Comparison of ENCODE assay signal across 16 cellular contexts in genomic region chr22:26643368-26644100, GRCh38. TPM values are rescaled to one million over a fixed set of nuclear protein-coding genes. Genes with fewer than 3 reads are reported as not detected.
A peak's percentile ranks its signal among the peaks of the same experiment; 100 is the strongest.
DNase-seq lines count a peak whose midpoint lies in the region; ATAC-seq, FAIRE-seq and TF ChIP-seq lines count a peak whose summit lies in the region.
"Had no signal": no experiment of that assay in that cellular context is flagged by ENCODE, and none has a peak within 500 bp of the region (broad histone marks: within the 10 kb centered on the region; RNA-seq: fewer than 3 reads in every experiment).

No MANE protein-coding gene starts in this region.

- FAIRE-seq in H54 (lab: Jason Lieb, UNC), result no peak

- peak overlapping the region; percentile 61 for H3K4me3 ChIP-seq in CD4-positive, CD25-positive, alpha-beta regulatory T cell (ENCODE audit: low read depth, low read length)
- no peak overlapping the region for H3K4me3 ChIP-seq in lower lobe of right lung
- H3K4me3 ChIP-seq: coronary artery, SJCRH30 had no signal

- no CpG with 5 or more reads among the region's 15 CpGs for WGBS in H9 (ENCODE audit: extremely low coverage, insufficient read length, low lambda C conversion rate)

- TF ChIP-seq CTCF in H9 (conservative IDR thresholded peaks at IDR 0.05) (no peak), lower lobe of right lung (IDR thresholded peaks at IDR 0.05) (no peak)
- no peak for TF ChIP-seq CTCF in activated CD8-positive, alpha-beta T cell treated with anti-CD3 and anti-CD28 coated beads for 36 hours (IDR thresholded peaks at IDR 0.05)

- no peaks in the 10 kb centered on the region for H3K36me3 ChIP-seq in CD4-positive, CD25-positive, alpha-beta regulatory T cell (ENCODE audit: control insufficient read depth, insufficient read depth, low read length)
- no peaks in the 10 kb centered on the region for H3K36me3 ChIP-seq in lower lobe of right lung
- H3K36me3 ChIP-seq: neutrophil, SJCRH30 had no signal

- H3K4ac ChIP-seq in H9 (ENCODE audit: low read depth, low read length), result no peak overlapping the region

- H2BK15ac ChIP-seq in H9 (ENCODE audit: low read depth, low read length), result no peak overlapping the region

- peak overlapping the region; percentile 78 for H3K27ac ChIP-seq in CD4-positive, CD25-positive, alpha-beta regulatory T cell (ENCODE audit: insufficient read depth, low read length, poor library complexity, severe bottlenecking)
- H3K27ac ChIP-seq in H9 (ENCODE audit: insufficient read length, low read depth, low read length) (peak overlapping the region; percentile 89), lower lobe of right lung (peak overlapping the region; percentile 74)
- H3K27ac ChIP-seq: coronary artery, neutrophil, SJCRH30 had no signal

- no peak for TF ChIP-seq POLR2A in H54 (IDR thresholded peaks at IDR 0.05; ENCODE audit: low read depth, low read length)

- CTCF ChIA-PET in activated CD8-positive, alpha-beta T cell treated with anti-CD3 and anti-CD28 coated beads for 36 hours (lab: Charles Lee), result interaction anchor here (0.7 to 1.1 kb wide), 4 partner anchors 13 to 841 kb away, joined by 3 to 4 read pairs (median 3); no protein-coding TSS in a partner anchor

- H2BK12ac ChIP-seq in H9 (ENCODE audit: insufficient read length, low read depth, low read length), result no peak overlapping the region

- POLR2A ChIA-PET in activated CD8-positive, alpha-beta T cell treated with anti-CD3 and anti-CD28 coated beads for 36 hours (lab: Charles Lee), result interaction anchor here (1.2 to 2.7 kb wide), 6 partner anchors 18 to 213 kb away, joined by 3 to 12 read pairs (median 6); partner anchors contain the start of genes HPS4 and SRRD

- H3K23ac ChIP-seq in H9 (ENCODE audit: insufficient read length, low read depth, low read length), result no peak overlapping the region

- no peaks in the 10 kb centered on the region for H4K20me1 ChIP-seq in H9 (ENCODE audit: control insufficient read depth, insufficient read depth, insufficient read length)

- no peak overlapping the region for H2BK120ac ChIP-seq in H9 (ENCODE audit: low read depth, low read length, poor library complexity, severe bottlenecking)

- no peak overlapping the region for H3K18ac ChIP-seq in H9 (ENCODE audit: insufficient read length, low read depth, low read length)

- H3K79me1 ChIP-seq in H9 (ENCODE audit: insufficient read depth, low read depth, low read length, poor library complexity, severe bottlenecking), result no peaks in the 10 kb centered on the region

- no peaks in the 10 kb centered on the region for H3K27me3 ChIP-seq in CD4-positive, CD25-positive, alpha-beta regulatory T cell (ENCODE audit: control insufficient read depth, insufficient read depth, low read length)
- no peaks in the 10 kb centered on the region for H3K27me3 ChIP-seq in H9 (ENCODE audit: insufficient read depth, low read length)
- H3K27me3 ChIP-seq in lower lobe of right lung (ENCODE audit: low read depth), result peaks cover 12% of the 10 kb centered on the region
- H3K27me3 ChIP-seq: neutrophil, SJCRH30 had no signal

- no peaks in the 10 kb centered on the region for H3K9me3 ChIP-seq in CD4-positive, CD25-positive, alpha-beta regulatory T cell (ENCODE audit: control insufficient read depth in 2 of 2, low read length in 2 of 2)
- no peaks in the 10 kb centered on the region for H3K9me3 ChIP-seq in H9 (ENCODE audit: control insufficient read depth, low read depth, low read length)
- no peaks in the 10 kb centered on the region for H3K9me3 ChIP-seq in lower lobe of right lung
- H3K9me3 ChIP-seq: neutrophil, SJCRH30 had no signal

- H3K27me3 Mint-ChIP-seq in CD4-positive, CD25-positive, alpha-beta regulatory T cell, result peaks cover 2% of the 10 kb centered on the region
- H3K27me3 Mint-ChIP-seq in H9 (ENCODE audit: low read depth), result no peaks in the 10 kb centered on the region
- H3K27me3 Mint-ChIP-seq in activated CD8-positive, alpha-beta T cell treated with anti-CD3 and anti-CD28 coated beads for 36 hours, result no peaks in the 10 kb centered on the region

- H3K4me3 Mint-ChIP-seq in CD4-positive, CD25-positive, alpha-beta regulatory T cell, result peak overlapping the region; percentile 76 to 90 (median 85)
- peak overlapping the region; percentile 52 to 56; a peak in 4 of 5 replicates for H3K4me3 Mint-ChIP-seq in H9
- H3K4me3 Mint-ChIP-seq in activated CD8-positive, alpha-beta T cell treated with anti-CD3 and anti-CD28 coated beads for 36 hours, result peak overlapping the region; percentile 65

- H3K36me3 Mint-ChIP-seq in CD4-positive, CD25-positive, alpha-beta regulatory T cell, result no peaks in the 10 kb centered on the region
- no peaks in the 10 kb centered on the region for H3K36me3 Mint-ChIP-seq in H9 (ENCODE audit: insufficient read depth in 1 of 3, low read depth in 3 of 3)
- H3K36me3 Mint-ChIP-seq in activated CD8-positive, alpha-beta T cell treated with anti-CD3 and anti-CD28 coated beads for 36 hours (ENCODE audit: low read depth), result no peaks in the 10 kb centered on the region

- H3K9me3 Mint-ChIP-seq in CD4-positive, CD25-positive, alpha-beta regulatory T cell, result peaks cover 0 to 1% (median 0%) of the 10 kb centered on the region in 7 donors
- H3K9me3 Mint-ChIP-seq in H9, result no peaks in the 10 kb centered on the region; a peak in 2 of 5 replicates
- no peaks in the 10 kb centered on the region for H3K9me3 Mint-ChIP-seq in activated CD8-positive, alpha-beta T cell treated with anti-CD3 and anti-CD28 coated beads for 36 hours

- no peak overlapping the region for H4K8ac ChIP-seq in H9 (replicated peaks; ENCODE audit: insufficient read length, low read depth, low read length)

- H3K27ac Mint-ChIP-seq in CD4-positive, CD25-positive, alpha-beta regulatory T cell, result peak overlapping the region; percentile 95 to 99 (median 96)
- H3K27ac Mint-ChIP-seq in H9, result peak overlapping the region; percentile 80 to 98 (median 94)
- peak overlapping the region; percentile 96 for H3K27ac Mint-ChIP-seq in activated CD8-positive, alpha-beta T cell treated with anti-CD3 and anti-CD28 coated beads for 36 hours

- H3K4me2 ChIP-seq in H9 (ENCODE audit: insufficient read depth, insufficient read length, low read length), result peak overlapping the region; percentile 57

- peaks cover 30 to 83% (median 61%) of the 10 kb centered on the region in 4 donors for H3K4me1 Mint-ChIP-seq in CD4-positive, CD25-positive, alpha-beta regulatory T cell
- H3K4me1 Mint-ChIP-seq in H9, result peaks cover 85 to 86% of the 10 kb centered on the region in 2 experiments
- peaks cover 80% of the 10 kb centered on the region for H3K4me1 Mint-ChIP-seq in activated CD8-positive, alpha-beta T cell treated with anti-CD3 and anti-CD28 coated beads for 36 hours (ENCODE audit: low read depth)

- H3K14ac ChIP-seq in H9 (ENCODE audit: insufficient read depth, low read length), result no peak overlapping the region

- peak in 1 of 2 donors; percentile 11 for ATAC-seq in CD4-positive, CD25-positive, alpha-beta regulatory T cell (ENCODE audit: low read depth in 2 of 2)
- no peak for ATAC-seq in activated CD8-positive, alpha-beta T cell treated with anti-CD3 and anti-CD28 coated beads for 36 hours
- ATAC-seq in lower lobe of right lung, result no peak
- ATAC-seq in GM21619 (IDR thresholded peaks at IDR 0.05; ENCODE audit: unreplicated experiment), result no peak

- H2AFZ ChIP-seq in H9 (ENCODE audit: low read length), result no peak overlapping the region

- H3T11ph ChIP-seq in H9 (ENCODE audit: low read length), result no peak overlapping the region

- intact Hi-C loops in activated CD8-positive, alpha-beta T cell treated with anti-CD3 and anti-CD28 coated beads for 36 hours (cut with micrococcal nuclease), result no loop called here
- intact Hi-C loops in lower lobe of right lung (cut with DNase I), result no loop called here

- H3K79me2 ChIP-seq in H9 (ENCODE audit: insufficient read depth, low read length), result no peaks in the 10 kb centered on the region

- no peak overlapping the region for H4K5ac ChIP-seq in H9 (ENCODE audit: insufficient read length, low read depth, low read length)

- H3K4me1 ChIP-seq in CD4-positive, CD25-positive, alpha-beta regulatory T cell (ENCODE audit: control insufficient read depth, insufficient read depth, low read length, poor library complexity, severe bottlenecking), result peaks cover 68% of the 10 kb centered on the region
- H3K4me1 ChIP-seq in H9 (ENCODE audit: insufficient read depth, low read length) (peaks cover 29% of the 10 kb centered on the region), lower lobe of right lung (peaks cover 49% of the 10 kb centered on the region)

- H3K9ac ChIP-seq in H9 (ENCODE audit: extremely low read depth, insufficient read length, low read length), result no peak overlapping the region

- peak in 1 of 3 donors; percentile 57 for DNase-seq in CD4-positive, CD25-positive, alpha-beta regulatory T cell
- DNase-seq in H9, result no peak
- DNase-seq in activated CD8-positive, alpha-beta T cell treated with anti-CD3 and anti-CD28 coated beads for 36 hours, result no peak
- no peak for DNase-seq in lower lobe of right lung
- DNase-seq in DMS153 treated with DMSO at 0.1 percent for 48 hours (lab: John Stamatoyannopoulos, UW; ENCODE audit: unreplicated experiment), result no peak
- no peak for DNase-seq in SHP77 (lab: John Stamatoyannopoulos, UW)
- no peak for DNase-seq in H54 (ENCODE audit: insufficient read length, low spot score)
- DNase-seq: NCI-H1417 treated with DMSO at 0.1 percent for 48 hours, NCI-H526, SJCRH30 had no signal

- H2BK20ac ChIP-seq in H9 (ENCODE audit: low read depth, low read length, poor library complexity, severe bottlenecking), result no peak overlapping the region

- no peak overlapping the region for H3K56ac ChIP-seq in H9 (ENCODE audit: insufficient read length, low read depth, low read length)

- no peak overlapping the region for H2AK5ac ChIP-seq in H9 (ENCODE audit: insufficient read length, low read length)

- no peaks in the 10 kb centered on the region for H3K23me2 ChIP-seq in H9 (ENCODE audit: insufficient read length, low read depth, low read length, poor library complexity, severe bottlenecking)

- no peak overlapping the region for H2BK5ac ChIP-seq in H9 (ENCODE audit: insufficient read length, low read length)

- H4K91ac ChIP-seq in H9 (ENCODE audit: insufficient read length, low read depth, low read length), result no peak overlapping the region

RNA-seq across cellular contexts. Expression of gene MIAT, which starts 13.9 kb away (rescaled TPM):
- total RNA-seq in CD4-positive, CD25-positive, alpha-beta regulatory T cell, result 305 TPM
- 1 to 10 TPM; 1.4 to 3.1 (median 2.4) TPM for polyA plus RNA-seq in CD4-positive, CD25-positive, alpha-beta regulatory T cell
- total RNA-seq in H9 (2021) (77.0 and 85.6 TPM in 2 replicates), lower lobe of right lung (6.8 TPM)
- 10 to 100 TPM; 11.6 to 11.9 TPM for total RNA-seq in activated CD8-positive, alpha-beta T cell treated with anti-CD3 and anti-CD28 coated beads for 36 hours

RNA-seq across cellular contexts. Expression of gene CRYBA4, which starts 21.8 kb away (rescaled TPM):
- total RNA-seq in CD4-positive, CD25-positive, alpha-beta regulatory T cell, result not detected
- polyA plus RNA-seq in CD4-positive, CD25-positive, alpha-beta regulatory T cell, result under 1 TPM in 1 of 4 donors, not detected in 3; 0.59 TPM
- total RNA-seq in H9 (2021) (0.37 and 0.52 TPM in 2 replicates), lower lobe of right lung (not detected)
- total RNA-seq in activated CD8-positive, alpha-beta T cell treated with anti-CD3 and anti-CD28 coated beads for 36 hours, result not detected
- total RNA-seq: fibroblast of villous mesenchyme, H4 had no signal
- polyA plus RNA-seq: adipose tissue had no signal

RNA-seq across cellular contexts. Expression of gene CRYBB1, which starts 25.7 kb away (rescaled TPM):
- not detected for total RNA-seq in CD4-positive, CD25-positive, alpha-beta regulatory T cell
- polyA plus RNA-seq in CD4-positive, CD25-positive, alpha-beta regulatory T cell, result not detected
- 4.3 and 5.4 TPM in 2 replicates for total RNA-seq in H9 (2021)
- not detected for total RNA-seq in activated CD8-positive, alpha-beta T cell treated with anti-CD3 and anti-CD28 coated beads for 36 hours
- total RNA-seq in lower lobe of right lung, result 1.4 TPM
- total RNA-seq: fibroblast of villous mesenchyme, H4 had no signal

RNA-seq across cellular contexts. Expression of gene TPST2, which starts 53.6 kb away (rescaled TPM):
- total RNA-seq in CD4-positive, CD25-positive, alpha-beta regulatory T cell, result 36.0 TPM
- 10 to 100 TPM; 48.1 to 64.6 (median 59.3) TPM for polyA plus RNA-seq in CD4-positive, CD25-positive, alpha-beta regulatory T cell
- total RNA-seq in H9 (2021) (50.1 and 52.2 TPM in 2 replicates), lower lobe of right lung (63.1 TPM)
- 10 to 100 TPM; 30.7 to 33.6 TPM for total RNA-seq in activated CD8-positive, alpha-beta T cell treated with anti-CD3 and anti-CD28 coated beads for 36 hours
